ENCODE assay signal across 1 cellular context in the genomic region with DNA sequence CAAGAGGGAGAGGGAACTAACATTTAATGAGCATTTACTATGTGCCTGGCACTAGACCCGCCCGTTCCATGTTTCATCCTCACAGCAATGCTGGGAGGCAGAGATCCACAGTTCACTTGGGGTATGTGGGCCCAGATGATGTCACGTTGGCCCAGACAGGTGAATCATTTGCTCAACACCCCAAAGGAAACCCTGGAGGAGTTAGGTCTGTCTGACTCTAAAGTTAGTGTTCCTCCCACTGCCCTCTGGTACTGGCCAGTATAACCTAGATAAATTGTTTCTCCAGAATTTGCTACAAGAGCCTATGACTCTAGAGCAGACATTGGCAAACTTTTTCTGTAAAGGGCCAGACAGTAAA.
TF ChIP-seq lines count a peak whose summit lies in the region.

No MANE protein-coding gene starts in this region.

TF ChIP-seq in A549, 52 proteins besides CTCF, POLR2A, EP300 and RAD21 (continued from another document):
- TF ChIP-seq, protein P1, sequence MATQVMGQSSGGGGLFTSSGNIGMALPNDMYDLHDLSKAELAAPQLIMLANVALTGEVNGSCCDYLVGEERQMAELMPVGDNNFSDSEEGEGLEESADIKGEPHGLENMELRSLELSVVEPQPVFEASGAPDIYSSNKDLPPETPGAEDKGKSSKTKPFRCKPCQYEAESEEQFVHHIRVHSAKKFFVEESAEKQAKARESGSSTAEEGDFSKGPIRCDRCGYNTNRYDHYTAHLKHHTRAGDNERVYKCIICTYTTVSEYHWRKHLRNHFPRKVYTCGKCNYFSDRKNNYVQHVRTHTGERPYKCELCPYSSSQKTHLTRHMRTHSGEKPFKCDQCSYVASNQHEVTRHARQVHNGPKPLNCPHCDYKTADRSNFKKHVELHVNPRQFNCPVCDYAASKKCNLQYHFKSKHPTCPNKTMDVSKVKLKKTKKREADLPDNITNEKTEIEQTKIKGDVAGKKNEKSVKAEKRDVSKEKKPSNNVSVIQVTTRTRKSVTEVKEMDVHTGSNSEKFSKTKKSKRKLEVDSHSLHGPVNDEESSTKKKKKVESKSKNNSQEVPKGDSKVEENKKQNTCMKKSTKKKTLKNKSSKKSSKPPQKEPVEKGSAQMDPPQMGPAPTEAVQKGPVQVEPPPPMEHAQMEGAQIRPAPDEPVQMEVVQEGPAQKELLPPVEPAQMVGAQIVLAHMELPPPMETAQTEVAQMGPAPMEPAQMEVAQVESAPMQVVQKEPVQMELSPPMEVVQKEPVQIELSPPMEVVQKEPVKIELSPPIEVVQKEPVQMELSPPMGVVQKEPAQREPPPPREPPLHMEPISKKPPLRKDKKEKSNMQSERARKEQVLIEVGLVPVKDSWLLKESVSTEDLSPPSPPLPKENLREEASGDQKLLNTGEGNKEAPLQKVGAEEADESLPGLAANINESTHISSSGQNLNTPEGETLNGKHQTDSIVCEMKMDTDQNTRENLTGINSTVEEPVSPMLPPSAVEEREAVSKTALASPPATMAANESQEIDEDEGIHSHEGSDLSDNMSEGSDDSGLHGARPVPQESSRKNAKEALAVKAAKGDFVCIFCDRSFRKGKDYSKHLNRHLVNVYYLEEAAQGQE (IDR thresholded peaks at IDR 0.05): no peak
- TF ChIP-seq CEBPB (IDR thresholded peaks at IDR 0.05) (no peak), HOXB13 (CRISPR knock-in tag; IDR thresholded peaks at IDR 0.05; ENCODE audit: low read depth) (no peak), KDM5A (IDR thresholded peaks at IDR 0.05) (no peak), ZFP36 (IDR thresholded peaks at IDR 0.05; ENCODE audit: borderline replicate concordance, partially characterized antibody) (no peak), CHD4 (IDR thresholded peaks at IDR 0.05; ENCODE audit: borderline replicate concordance) (no peak), CBX8 (IDR thresholded peaks at IDR 0.05) (no peak), CHD2 (IDR thresholded peaks at IDR 0.05; ENCODE audit: low read length, partially characterized antibody) (no peak), JUNB (IDR thresholded peaks at IDR 0.05) (no peak)
TF ChIP-seq in A549: peak in this region for 0.
